ENCODE assay signal across 34 cellular contexts in the genomic region with DNA sequence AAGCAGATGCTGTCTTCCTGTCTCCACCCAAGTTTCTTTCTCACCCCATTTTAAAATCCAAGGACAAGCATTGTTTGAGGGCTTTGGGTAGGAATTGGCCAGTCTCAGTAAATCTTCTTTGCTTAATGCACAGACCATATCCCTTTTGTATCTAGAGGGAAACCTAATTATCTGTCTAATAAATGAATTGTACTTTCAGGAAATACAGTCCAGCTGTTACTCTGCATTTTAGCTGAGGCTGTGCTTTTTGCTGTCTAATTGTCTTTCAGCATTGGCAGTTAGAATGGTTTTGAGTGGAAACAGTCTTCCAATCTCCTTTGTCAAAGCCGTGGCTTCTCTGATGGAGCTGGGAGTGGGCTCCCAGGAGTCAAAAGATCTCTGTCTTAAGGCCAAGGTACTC.
"Had no signal": no experiment of that assay in that cellular context is flagged by ENCODE, and none has a peak within 500 bp of the region (broad histone marks: within the 10 kb centered on the region; RNA-seq: fewer than 3 reads in every experiment).

No MANE protein-coding gene starts in this region.

- H3K27me3 ChIP-seq: MG63 had no signal

- H3K36me3 ChIP-seq: MG63 had no signal

- H3K9ac ChIP-seq: KMS-11 had no signal

- H3K4me2 ChIP-seq: KMS-11 had no signal

- H3K27ac ChIP-seq: KMS-11 had no signal

- H3K9me3 ChIP-seq: MG63 had no signal

- H3K4me3 ChIP-seq: MG63 had no signal

- DNase-seq: Karpas-422, Kasumi-1, KG1, MG63, MM.1S, MV-4-11, NCI-H1048, NCI-H1092, NCI-H1092 treated with DMSO at 0.1 percent for 48 hours, NCI-H1105, NCI-H1105 treated with DMSO at 0.1 percent for 48 hours, NCI-H1417, NCI-H1417 treated with DMSO at 0.1 percent for 48 hours, NCI-H1436, NCI-H1436 treated with DMSO at 0.1 percent for 48 hours, NCI-H146, NCI-H1694, NCI-H1694 treated with DMSO at 0.1 percent for 48 hours, NCI-H187, NCI-H187 treated with DMSO at 0.1 percent for 48 hours, NCI-H1930, NCI-H2029, NCI-H2029 treated with DMSO at 0.1 percent for 48 hours, NCI-H2081, NCI-H2081 treated with DMSO at 0.1 percent for 48 hours, NCI-H2107, NCI-H2171, NCI-H2171 treated with DMSO at 0.1 percent for 48 hours, NCI-H2227 treated with DMSO at 0.1 percent for 48 hours, NCI-H226, NCI-H345, NCI-H446, NCI-H446 treated with DMSO at 0.1 percent for 48 hours had no signal
